In genomic region chr6:158713469-158713868, GRCh38 we compare ENCODE assay signal across 36 cellular contexts.
DNase-seq lines count a peak whose midpoint lies in the region; ATAC-seq, FAIRE-seq and TF ChIP-seq lines count a peak whose summit lies in the region.
"Had no signal": no experiment of that assay in that cellular context is flagged by ENCODE, and none has a peak within 500 bp of the region (broad histone marks: within the 10 kb centered on the region; RNA-seq: fewer than 3 reads in every experiment).

No MANE protein-coding gene starts in this region.

- no peak overlapping the region for H2BK120ac ChIP-seq in mesendoderm (ENCODE audit: low read depth, low read length)

- H3K36me3 ChIP-seq in cardiac muscle cell (no peaks in the 10 kb centered on the region), mesendoderm (ENCODE audit: control insufficient read depth, insufficient read depth, low read length) (no peaks in the 10 kb centered on the region), Karpas-422 (ENCODE audit: insufficient read depth, low read length) (no peaks in the 10 kb centered on the region)
- H3K36me3 ChIP-seq: brain microvascular endothelial cell had no signal

- H2AFZ ChIP-seq in Karpas-422 (ENCODE audit: low read length), result no peak overlapping the region
- H2AFZ ChIP-seq: GM23248 had no signal

- peak overlapping the region; percentile 61 for H3K23ac ChIP-seq in mesendoderm (ENCODE audit: low read length)

- no peaks in the 10 kb centered on the region for H3K9me2 ChIP-seq in Karpas-422 (replicated peaks; ENCODE audit: insufficient read depth, low read length)

- no peaks in the 10 kb centered on the region for H3K27me3 ChIP-seq in cardiac muscle cell
- no peaks in the 10 kb centered on the region for H3K27me3 ChIP-seq in mesendoderm (ENCODE audit: insufficient read depth, low read length, poor library complexity)
- no peaks in the 10 kb centered on the region for H3K27me3 ChIP-seq in Karpas-422 (ENCODE audit: low read length)
- H3K27me3 ChIP-seq: brain microvascular endothelial cell, upper lobe of left lung had no signal

- H4K20me1 ChIP-seq in Karpas-422 (ENCODE audit: insufficient read depth, low read depth, low read length), result no peaks in the 10 kb centered on the region

- H3K79me1 ChIP-seq in mesendoderm (ENCODE audit: low read length), result no peaks in the 10 kb centered on the region

- no peak overlapping the region for H3K56ac ChIP-seq in mesendoderm (ENCODE audit: low read length)

- WGBS in mesendoderm (ENCODE audit: extremely low coverage, insufficient coverage, low lambda C conversion rate), result no CpG with 5 or more reads among the region's 6 CpGs

- peak; percentile 25 for DNase-seq in NCI-H1105 treated with DMSO at 0.1 percent for 48 hours (lab: John Stamatoyannopoulos, UW)
- no peak for DNase-seq in NCI-H1105 (lab: John Stamatoyannopoulos, UW)
- no peak for DNase-seq in cardiac muscle cell (ENCODE audit: low read depth in 1 of 2, low spot score in 1 of 2)
- DNase-seq in left cardiac atrium, result no peak
- DNase-seq in mesendoderm, result no peak
- DNase-seq in GM19239 (ENCODE audit: insufficient read length, low spot score), result no peak
- no peak for DNase-seq in SKM-1 (lab: John Stamatoyannopoulos, UW; ENCODE audit: unreplicated experiment)
- no peak for DNase-seq in Karpas-422
- DNase-seq: activated CD4-positive, alpha-beta T cell treated with anti-CD3 and anti-CD28 coated beads, Interleukin-2, amount 10 ng/mL, durations not matched to agents 7 days and 5 days; activated naive CD4-positive, alpha-beta T cell treated with anti-CD3 and anti-CD28 coated beads, Interleukin-2, amount 10 ng/mL, durations not matched to agents 7 days and 5 days; amniotic stem cell; brain microvascular endothelial cell; DMS79; GM23248; HFFc6; lower lobe of right lung; mucosa of descending colon; natural killer cell; NCI-H2227 treated with DMSO at 0.1 percent for 48 hours; NCI-H774; occipital lobe; psoas muscle; SIG-M5; stimulated activated CD4-positive, alpha-beta T cell treated with anti-CD3 and anti-CD28 coated beads, Interleukin-12 subunit alpha, Interleukin-12 subunit beta, amount 100 ng/mL, for 4 hours; stimulated activated CD4-positive, alpha-beta T cell treated with anti-CD3 and anti-CD28 coated beads, Interleukin-2, amount 100 ng/mL, for 48 hours; SW 1271; T1000; upper lobe of left lung had no signal

- H4K5ac ChIP-seq in mesendoderm (ENCODE audit: low read length), result no peak overlapping the region

- H3K18ac ChIP-seq in mesendoderm (ENCODE audit: low read length), result no peak overlapping the region

- H3K9me3 ChIP-seq in cardiac muscle cell (ENCODE audit: low read depth), result no peaks in the 10 kb centered on the region
- H3K9me3 ChIP-seq in Karpas-422 (ENCODE audit: low read length), result no peaks in the 10 kb centered on the region
- H3K9me3 ChIP-seq: lower lobe of right lung, mucosa of descending colon, psoas muscle, upper lobe of left lung had no signal

- H3K9ac ChIP-seq in mesendoderm (ENCODE audit: low read length) (no peak overlapping the region), Karpas-422 (ENCODE audit: low read length) (no peak overlapping the region)
- H3K9ac ChIP-seq: GM23248 had no signal

- H3K4me2 ChIP-seq in mesendoderm (ENCODE audit: low read length), result no peak overlapping the region
- H3K4me2 ChIP-seq in Karpas-422 (ENCODE audit: low read depth, low read length, poor library complexity, severe bottlenecking), result no peak overlapping the region

- H3K4ac ChIP-seq in mesendoderm (ENCODE audit: low read depth, low read length), result no peak overlapping the region

- H3K4me3 ChIP-seq in cardiac muscle cell (no peak overlapping the region), mesendoderm (ENCODE audit: low read length) (no peak overlapping the region), Karpas-422 (ENCODE audit: low read length) (no peak overlapping the region)
- H3K4me3 ChIP-seq: GM23248, lower lobe of right lung, mucosa of descending colon, psoas muscle, upper lobe of left lung had no signal

- peaks cover 45% of the 10 kb centered on the region for H3K4me1 ChIP-seq in cardiac muscle cell (ENCODE audit: low read depth)
- peaks cover 2% of the 10 kb centered on the region for H3K4me1 ChIP-seq in mesendoderm (ENCODE audit: control insufficient read depth, low read depth, low read length)
- peaks cover 24% of the 10 kb centered on the region for H3K4me1 ChIP-seq in Karpas-422 (ENCODE audit: low read length)
- H3K4me1 ChIP-seq: psoas muscle had no signal

- TF ChIP-seq CTCF in cardiac muscle cell (IDR thresholded peaks at IDR 0.05; ENCODE audit: low read depth, low read length), result no peak

- intact Hi-C loops in left cardiac atrium (cut with DNase I), result loop anchor here (10.0 kb wide), 2 partner anchors 261 to 391 kb away; no protein-coding TSS in a partner anchor

- no peak overlapping the region for H4K8ac ChIP-seq in mesendoderm (ENCODE audit: low read depth, low read length)

- H2AK5ac ChIP-seq in mesendoderm (ENCODE audit: low read length), result no peak overlapping the region

- no peak for FAIRE-seq in GM19239 (lab: Jason Lieb, UNC)
- FAIRE-seq: endothelial cell of umbilical vein, frontal cortex, G401.6, RCC 7860 had no signal

- no peak overlapping the region for H2BK15ac ChIP-seq in mesendoderm (replicated peaks; ENCODE audit: low read depth)

- H2BK5ac ChIP-seq in mesendoderm (ENCODE audit: low read length), result no peak overlapping the region

- H3K27ac ChIP-seq in cardiac muscle cell, result peak overlapping the region; percentile 94
- H3K27ac ChIP-seq in mesendoderm (ENCODE audit: low read depth, low read length), result no peak overlapping the region
- no peak overlapping the region for H3K27ac ChIP-seq in Karpas-422 (ENCODE audit: low read length)
- H3K27ac ChIP-seq: 22Rv1, brain microvascular endothelial cell, GM23248, lower lobe of right lung, psoas muscle, upper lobe of left lung had no signal

- no peak for ATAC-seq in left cardiac atrium
- ATAC-seq: activated T-helper 17 cell treated with anti-CD3 and anti-CD28 coated beads, Interleukin-2, amount 50 U/mL, for 72 hours; lower lobe of right lung; mucosa of descending colon; natural killer cell; psoas muscle; sciatic nerve; WTC11 had no signal

- no peaks in the 10 kb centered on the region for H3K79me2 ChIP-seq in mesendoderm (ENCODE audit: control insufficient read depth, insufficient read depth, low read length)
- no peaks in the 10 kb centered on the region for H3K79me2 ChIP-seq in Karpas-422 (ENCODE audit: low read length)
